ENCODE assay signal across 19 cellular contexts in the genomic region with DNA sequence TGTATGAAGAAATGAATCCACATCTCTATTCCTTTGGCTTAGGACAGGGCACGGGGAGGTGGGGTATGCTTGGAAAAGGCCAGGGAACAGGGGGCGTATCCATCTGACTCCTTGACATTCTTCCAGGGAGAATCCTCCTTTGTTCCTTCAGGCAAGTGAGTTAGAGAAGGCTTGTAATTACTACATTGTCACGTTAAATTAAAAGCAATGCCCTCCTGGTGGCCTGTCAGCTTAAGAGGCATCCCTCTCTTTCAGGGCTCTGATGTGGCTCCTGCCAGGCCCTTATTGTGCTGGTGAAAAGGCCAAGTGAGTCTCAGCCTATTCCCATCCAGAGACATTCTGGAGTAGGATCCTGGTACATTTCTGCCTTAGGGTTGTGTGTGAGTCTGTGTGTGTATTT.
DNase-seq lines count a peak whose midpoint lies in the region; ATAC-seq and TF ChIP-seq lines count a peak whose summit lies in the region.
"Had no signal": no experiment of that assay in that cellular context is flagged by ENCODE, and none has a peak within 500 bp of the region (broad histone marks: within the 10 kb centered on the region; RNA-seq: fewer than 3 reads in every experiment).

No MANE protein-coding gene starts in this region.

- peak; percentile 64 for DNase-seq in NCI-H748 (lab: John Stamatoyannopoulos, UW; ENCODE audit: unreplicated experiment)
- no peak for DNase-seq in NCI-H748 treated with DMSO at 0.1 percent for 48 hours (lab: John Stamatoyannopoulos, UW)
- DNase-seq in WTC11 (ENCODE audit: low spot score) = no peak
- peak; percentile 66 for DNase-seq in iPS-NIHi7 (ENCODE audit: extremely low spot score)
- DNase-seq in KG1 (lab: John Stamatoyannopoulos, UW) = no peak
- DNase-seq in GM20000 (ENCODE audit: low spot score) = no peak
- DNase-seq in OCI-M2 (lab: John Stamatoyannopoulos, UW; ENCODE audit: unreplicated experiment) = no peak
- DNase-seq: AML-193; C1 segment of cervical spinal cord; CD8-positive, alpha-beta T cell; GDM1; GM23248; IMR-90; NCI-H1105; NCI-H1694; NCI-H446 treated with DMSO at 0.1 percent for 48 hours; OCI-M1; T-helper 1 cell had no signal

- H3K27ac Mint-ChIP-seq in WTC11 = no peak overlapping the region
- H3K27ac Mint-ChIP-seq: CD8-positive, alpha-beta T cell had no signal

- peaks cover 96% of the 10 kb centered on the region for H3K27me3 Mint-ChIP-seq in WTC11 (ENCODE audit: low read depth)

- POLR2A ChIA-PET in WTC11 (lab: Charles Lee) = no interaction called here

- peaks cover 25% of the 10 kb centered on the region for H3K4me1 Mint-ChIP-seq in WTC11

- no peak overlapping the region for H3K4me3 Mint-ChIP-seq in WTC11
- H3K4me3 Mint-ChIP-seq: CD8-positive, alpha-beta T cell had no signal

- no peaks in the 10 kb centered on the region for H3K36me3 Mint-ChIP-seq in WTC11
- H3K36me3 Mint-ChIP-seq: CD8-positive, alpha-beta T cell had no signal

- peak; percentile 94 for ATAC-seq in WTC11
- ATAC-seq: CD8-positive, alpha-beta T cell; Right ventricle myocardium inferior had no signal

- CTCF ChIA-PET in WTC11 (lab: Charles Lee) = interaction anchor here (1.0 kb wide), 1 partner anchor 17 kb away, joined by 3 read pairs; no protein-coding TSS in a partner anchor

- TF ChIP-seq CTCF in WTC11 (IDR thresholded peaks at IDR 0.05) (no peak), GM20000 (IDR thresholded peaks at IDR 0.05; ENCODE audit: extremely low read depth, missing control alignments) (no peak)

- H3K9me3 Mint-ChIP-seq in WTC11 = no peaks in the 10 kb centered on the region
- H3K9me3 Mint-ChIP-seq: CD8-positive, alpha-beta T cell had no signal

TF ChIP-seq in WTC11, 78 proteins besides CTCF, POLR2A, EP300 and RAD21:
- TF ChIP-seq NFE2L1 (CRISPR knock-in tag; IDR thresholded peaks at IDR 0.05) = no peak
- TF ChIP-seq, protein P1, sequence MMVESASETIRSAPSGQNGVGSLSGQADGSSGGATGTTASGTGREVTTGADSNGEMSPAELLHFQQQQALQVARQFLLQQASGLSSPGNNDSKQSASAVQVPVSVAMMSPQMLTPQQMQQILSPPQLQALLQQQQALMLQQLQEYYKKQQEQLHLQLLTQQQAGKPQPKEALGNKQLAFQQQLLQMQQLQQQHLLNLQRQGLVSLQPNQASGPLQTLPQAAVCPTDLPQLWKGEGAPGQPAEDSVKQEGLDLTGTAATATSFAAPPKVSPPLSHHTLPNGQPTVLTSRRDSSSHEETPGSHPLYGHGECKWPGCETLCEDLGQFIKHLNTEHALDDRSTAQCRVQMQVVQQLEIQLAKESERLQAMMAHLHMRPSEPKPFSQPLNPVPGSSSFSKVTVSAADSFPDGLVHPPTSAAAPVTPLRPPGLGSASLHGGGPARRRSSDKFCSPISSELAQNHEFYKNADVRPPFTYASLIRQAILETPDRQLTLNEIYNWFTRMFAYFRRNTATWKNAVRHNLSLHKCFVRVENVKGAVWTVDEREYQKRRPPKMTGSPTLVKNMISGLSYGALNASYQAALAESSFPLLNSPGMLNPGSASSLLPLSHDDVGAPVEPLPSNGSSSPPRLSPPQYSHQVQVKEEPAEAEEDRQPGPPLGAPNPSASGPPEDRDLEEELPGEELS (CRISPR knock-in tag; IDR thresholded peaks at IDR 0.05) = no peak
- TF ChIP-seq, protein P2, sequence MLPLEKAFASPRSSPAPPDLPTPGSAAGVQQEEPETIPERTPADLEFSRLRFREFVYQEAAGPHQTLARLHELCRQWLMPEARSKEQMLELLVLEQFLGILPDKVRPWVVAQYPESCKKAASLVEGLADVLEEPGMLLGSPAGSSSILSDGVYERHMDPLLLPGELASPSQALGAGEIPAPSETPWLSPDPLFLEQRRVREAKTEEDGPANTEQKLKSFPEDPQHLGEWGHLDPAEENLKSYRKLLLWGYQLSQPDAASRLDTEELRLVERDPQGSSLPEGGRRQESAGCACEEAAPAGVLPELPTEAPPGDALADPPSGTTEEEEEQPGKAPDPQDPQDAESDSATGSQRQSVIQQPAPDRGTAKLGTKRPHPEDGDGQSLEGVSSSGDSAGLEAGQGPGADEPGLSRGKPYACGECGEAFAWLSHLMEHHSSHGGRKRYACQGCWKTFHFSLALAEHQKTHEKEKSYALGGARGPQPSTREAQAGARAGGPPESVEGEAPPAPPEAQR (CRISPR knock-in tag; IDR thresholded peaks at IDR 0.05) = no peak
- TF ChIP-seq ZNF281 (CRISPR knock-in tag; IDR thresholded peaks at IDR 0.05) = no peak
- no peak for TF ChIP-seq FOXP1 (CRISPR knock-in tag; IDR thresholded peaks at IDR 0.05; ENCODE audit: borderline replicate concordance)
- TF ChIP-seq, protein P3, sequence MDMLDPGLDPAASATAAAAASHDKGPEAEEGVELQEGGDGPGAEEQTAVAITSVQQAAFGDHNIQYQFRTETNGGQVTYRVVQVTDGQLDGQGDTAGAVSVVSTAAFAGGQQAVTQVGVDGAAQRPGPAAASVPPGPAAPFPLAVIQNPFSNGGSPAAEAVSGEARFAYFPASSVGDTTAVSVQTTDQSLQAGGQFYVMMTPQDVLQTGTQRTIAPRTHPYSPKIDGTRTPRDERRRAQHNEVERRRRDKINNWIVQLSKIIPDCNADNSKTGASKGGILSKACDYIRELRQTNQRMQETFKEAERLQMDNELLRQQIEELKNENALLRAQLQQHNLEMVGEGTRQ (CRISPR knock-in tag; IDR thresholded peaks at IDR 0.05) = no peak
- no peak for TF ChIP-seq ZNF138 (CRISPR knock-in tag; conservative IDR thresholded peaks at IDR 0.05)
- TF ChIP-seq, protein P4, sequence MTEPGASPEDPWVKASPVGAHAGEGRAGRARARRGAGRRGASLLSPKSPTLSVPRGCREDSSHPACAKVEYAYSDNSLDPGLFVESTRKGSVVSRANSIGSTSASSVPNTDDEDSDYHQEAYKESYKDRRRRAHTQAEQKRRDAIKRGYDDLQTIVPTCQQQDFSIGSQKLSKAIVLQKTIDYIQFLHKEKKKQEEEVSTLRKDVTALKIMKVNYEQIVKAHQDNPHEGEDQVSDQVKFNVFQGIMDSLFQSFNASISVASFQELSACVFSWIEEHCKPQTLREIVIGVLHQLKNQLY (CRISPR knock-in tag; IDR thresholded peaks at IDR 0.05) = no peak

Comparison
In these comparisons a context has a peak if more than half of its experiments do, and no peak if none do; other contexts are left out.
1. DNase-seq: peak in NCI-H748 (single experiment) and iPS-NIHi7 (single experiment); none in NCI-H748 treated with DMSO at 0.1 percent for 48 hours (single experiment), WTC11 (single experiment), KG1 (single experiment), GM20000 (single experiment) and OCI-M2 (single experiment).